ENCODE assay signal across 12 cellular contexts in genomic region chr10:11397980-11398580, GRCh38.
DNase-seq lines count a peak whose midpoint lies in the region; ATAC-seq lines count a peak whose summit lies in the region.
"Had no signal": no experiment of that assay in that cellular context is flagged by ENCODE, and none has a peak within 500 bp of the region (broad histone marks: within the 10 kb centered on the region; RNA-seq: fewer than 3 reads in every experiment).

No MANE protein-coding gene starts in this region.

- DNase-seq in AG08395 (ENCODE audit: low spot score) (peak; percentile 30), GM04504 (ENCODE audit: low read depth) (peak; percentile 11), memory B cell (ENCODE audit: low spot score in 2 of 2) (no peak), iPS-NIHi7 (ENCODE audit: extremely low spot score) (no peak), GM19238 (ENCODE audit: insufficient read length, low spot score) (no peak)
- no peak for DNase-seq in effector memory CD8-positive, alpha-beta T cell
- no peak for DNase-seq in stimulated activated CD8-positive, alpha-beta memory T cell treated with anti-CD3 and anti-CD28 coated beads, Interleukin-4, amount 100 ng/mL, for 48 hours
- DNase-seq: activated gamma-delta T cell, lower lobe of right lung, SIG-M5, uterus had no signal

- peaks cover 0 to 2% of the 10 kb centered on the region in 2 donors for H3K27me3 Mint-ChIP-seq in effector memory CD8-positive, alpha-beta T cell
- H3K27me3 Mint-ChIP-seq in memory B cell: peaks cover 4% of the 10 kb centered on the region

- H3K36me3 Mint-ChIP-seq in effector memory CD8-positive, alpha-beta T cell (ENCODE audit: insufficient read depth): peaks cover 3% of the 10 kb centered on the region
- no peaks in the 10 kb centered on the region for H3K36me3 Mint-ChIP-seq in memory B cell

- no peak for ATAC-seq in effector memory CD8-positive, alpha-beta T cell (replicated peaks)
- no peak for ATAC-seq in memory B cell (ENCODE audit: low read depth)
- no peak for ATAC-seq in HG02938 (IDR thresholded peaks at IDR 0.05; ENCODE audit: unreplicated experiment)

- peak overlapping the region; percentile 6 to 35 for H3K27ac Mint-ChIP-seq in effector memory CD8-positive, alpha-beta T cell
- H3K27ac Mint-ChIP-seq in memory B cell: peak overlapping the region; percentile 1

- no peaks in the 10 kb centered on the region for H3K9me3 Mint-ChIP-seq in effector memory CD8-positive, alpha-beta T cell
- no peaks in the 10 kb centered on the region for H3K9me3 Mint-ChIP-seq in memory B cell

- H3K4me1 Mint-ChIP-seq in effector memory CD8-positive, alpha-beta T cell (ENCODE audit: low read depth in 2 of 2): peaks cover 32 to 33% of the 10 kb centered on the region in 2 donors
- peaks cover 21% of the 10 kb centered on the region for H3K4me1 Mint-ChIP-seq in memory B cell

- no peak overlapping the region for H3K4me3 Mint-ChIP-seq in effector memory CD8-positive, alpha-beta T cell
- no peak overlapping the region for H3K4me3 Mint-ChIP-seq in memory B cell

Comparison
In these comparisons a context has a peak if more than half of its experiments do, and no peak if none do; other contexts are left out.
1. DNase-seq: peak in AG08395 (single experiment) and GM04504 (single experiment); none in effector memory CD8-positive, alpha-beta T cell (0 of 3), memory B cell (0 of 2), iPS-NIHi7 (single experiment), GM19238 (single experiment) and stimulated activated CD8-positive, alpha-beta memory T cell treated with anti-CD3 and anti-CD28 coated beads, Interleukin-4, amount 100 ng/mL, for 48 hours (single experiment).